12 cellular contexts compared by ENCODE assay signal in the genomic region with DNA sequence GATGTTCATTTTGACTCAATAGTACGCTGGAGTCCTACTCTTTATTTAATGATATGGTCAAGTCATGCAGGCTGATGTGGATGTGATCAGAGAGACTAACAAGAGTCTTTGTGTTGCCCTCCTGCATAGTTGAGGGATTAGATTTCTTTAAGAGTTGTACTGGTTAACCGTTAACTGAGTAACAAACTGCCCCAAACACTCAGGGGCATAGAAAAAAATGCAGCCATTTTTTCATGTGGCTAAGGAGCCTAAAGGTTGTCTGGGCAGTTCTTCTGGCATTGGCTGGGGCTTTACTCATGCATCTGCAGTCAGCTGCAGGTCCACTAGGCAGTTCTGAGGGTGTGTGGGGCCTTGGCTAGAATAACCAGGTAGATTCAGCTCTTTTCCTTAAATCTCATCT. TPM values are rescaled to one million over a fixed set of nuclear protein-coding genes. Genes with fewer than 3 reads are reported as not detected.
DNase-seq lines count a peak whose midpoint lies in the region; ATAC-seq and TF ChIP-seq lines count a peak whose summit lies in the region.
"Had no signal": no experiment of that assay in that cellular context is flagged by ENCODE, and none has a peak within 500 bp of the region (broad histone marks: within the 10 kb centered on the region; RNA-seq: fewer than 3 reads in every experiment).

No MANE protein-coding gene starts in this region.

- H3K27ac ChIP-seq in OCI-LY3 (ENCODE audit: low read length): no peak overlapping the region
- H3K27ac ChIP-seq in foreskin keratinocyte: peak overlapping the region; percentile 81
- no peak overlapping the region for H3K27ac ChIP-seq in body of pancreas
- no peak overlapping the region for H3K27ac ChIP-seq in lower lobe of right lung
- H3K27ac ChIP-seq: thyroid gland had no signal

- no peaks in the 10 kb centered on the region for H3K27me3 Mint-ChIP-seq in activated CD4-positive, alpha-beta memory T cell treated with anti-CD3 and anti-CD28 coated beads for 36 hours
- H3K27me3 Mint-ChIP-seq in activated CD4-positive, alpha-beta memory T cell treated with anti-CD3 and anti-CD28 coated beads, Interleukin-2, amount 10 ng/mL, durations not matched to agents 7 days and 5 days: no peaks in the 10 kb centered on the region

- H2AFZ ChIP-seq in OCI-LY3 (ENCODE audit: low read depth, low read length): no peak overlapping the region

- no peaks in the 10 kb centered on the region for H3K9me3 Mint-ChIP-seq in activated CD4-positive, alpha-beta memory T cell treated with anti-CD3 and anti-CD28 coated beads for 36 hours
- no peaks in the 10 kb centered on the region for H3K9me3 Mint-ChIP-seq in activated CD4-positive, alpha-beta memory T cell treated with anti-CD3 and anti-CD28 coated beads, Interleukin-2, amount 10 ng/mL, durations not matched to agents 7 days and 5 days

- no peak for TF ChIP-seq POLR2A in body of pancreas (IDR thresholded peaks at IDR 0.05)

- no peak for DNase-seq in activated CD4-positive, alpha-beta memory T cell treated with anti-CD3 and anti-CD28 coated beads for 36 hours
- no peak for DNase-seq in activated CD4-positive, alpha-beta memory T cell treated with anti-CD3 and anti-CD28 coated beads, Interleukin-2, amount 10 ng/mL, durations not matched to agents 7 days and 5 days
- DNase-seq in foreskin keratinocyte: no peak
- DNase-seq in effector CD4-positive, alpha-beta T cell: no peak
- DNase-seq in body of pancreas: no peak
- no peak for DNase-seq in lower lobe of right lung
- DNase-seq: brain microvascular endothelial cell, NCI-H2029 treated with DMSO at 0.1 percent for 48 hours, thyroid gland had no signal

- H3K4me2 ChIP-seq in OCI-LY3 (ENCODE audit: low read length) (peak overlapping the region; percentile 56; the same call in 1 of the 2 replicates), skeletal muscle satellite cell (ENCODE audit: low read length) (peak overlapping the region; percentile 47)

- H3K36me3 ChIP-seq in OCI-LY3 (replicated peaks; ENCODE audit: low read depth, low read length): peaks cover 7% of the 10 kb centered on the region
- H3K36me3 ChIP-seq in skeletal muscle satellite cell (ENCODE audit: insufficient read depth, low read length): no peaks in the 10 kb centered on the region
- no peaks in the 10 kb centered on the region for H3K36me3 ChIP-seq in body of pancreas (replicated peaks in 1 of 2; ENCODE audit: insufficient read depth in 1 of 2, low read depth in 2 of 2)
- no peaks in the 10 kb centered on the region for H3K36me3 ChIP-seq in lower lobe of right lung
- H3K36me3 ChIP-seq: brain microvascular endothelial cell, thyroid gland had no signal

- H3K9me3 ChIP-seq in OCI-LY3 (ENCODE audit: insufficient read depth, low read length): no peaks in the 10 kb centered on the region
- no peaks in the 10 kb centered on the region for H3K9me3 ChIP-seq in skeletal muscle satellite cell (replicated peaks; ENCODE audit: low read length)
- H3K9me3 ChIP-seq in body of pancreas: no peaks in the 10 kb centered on the region
- no peaks in the 10 kb centered on the region for H3K9me3 ChIP-seq in lower lobe of right lung
- H3K9me3 ChIP-seq: thyroid gland had no signal

- intact Hi-C loops in activated CD4-positive, alpha-beta memory T cell treated with anti-CD3 and anti-CD28 coated beads for 36 hours (cut with micrococcal nuclease): loop anchor here (1.0 to 10.0 kb wide), 4 partner anchors 32 to 455 kb away; no protein-coding TSS in a partner anchor
- intact Hi-C loops in body of pancreas (cut with DNase I) (no loop called here), lower lobe of right lung (cut with DNase I) (no loop called here)

- no peaks in the 10 kb centered on the region for H3K27me3 ChIP-seq in OCI-LY3 (ENCODE audit: low read depth, low read length)
- no peaks in the 10 kb centered on the region for H3K27me3 ChIP-seq in foreskin keratinocyte
- H3K27me3 ChIP-seq in skeletal muscle satellite cell (ENCODE audit: control insufficient read depth, insufficient read depth, low read length): no peaks in the 10 kb centered on the region
- H3K27me3 ChIP-seq in body of pancreas: no peaks in the 10 kb centered on the region
- H3K27me3 ChIP-seq in lower lobe of right lung (ENCODE audit: low read depth): no peaks in the 10 kb centered on the region
- H3K27me3 ChIP-seq: brain microvascular endothelial cell, thyroid gland had no signal

- CTCF ChIA-PET in activated CD4-positive, alpha-beta memory T cell treated with anti-CD3 and anti-CD28 coated beads for 36 hours (lab: Charles Lee): interaction anchor here (0.7 to 1.5 kb wide), 9 partner anchors 8 to 233 kb away, joined by 3 to 5 read pairs (median 3); a partner anchor contains a TSS
- CTCF ChIA-PET in activated CD4-positive, alpha-beta memory T cell treated with anti-CD3 and anti-CD28 coated beads, Interleukin-2, amount 10 ng/mL, durations not matched to agents 7 days and 5 days (lab: Charles Lee): interaction anchor here (0.8 to 2.2 kb wide), 9 partner anchors 17 to 188 kb away, joined by 3 to 6 read pairs (median 4); no protein-coding TSS in a partner anchor

- WGBS in body of pancreas, 2 donors: 45 to 47% methylated on average over 2 of the region's 2 CpGs

- H3K36me3 Mint-ChIP-seq in activated CD4-positive, alpha-beta memory T cell treated with anti-CD3 and anti-CD28 coated beads for 36 hours: peaks cover 3% of the 10 kb centered on the region
- H3K36me3 Mint-ChIP-seq in activated CD4-positive, alpha-beta memory T cell treated with anti-CD3 and anti-CD28 coated beads, Interleukin-2, amount 10 ng/mL, durations not matched to agents 7 days and 5 days (ENCODE audit: low read depth): peaks cover 28% of the 10 kb centered on the region

- no peak for TF ChIP-seq CTCF in OCI-LY3 (IDR thresholded peaks at IDR 0.05; ENCODE audit: low read depth, low read length)
- TF ChIP-seq CTCF in foreskin keratinocyte (conservative IDR thresholded peaks at IDR 0.05): no peak
- no peak for TF ChIP-seq CTCF in body of pancreas (IDR thresholded peaks at IDR 0.05)
- no peak for TF ChIP-seq CTCF in lower lobe of right lung (IDR thresholded peaks at IDR 0.05)

- H3K4me1 Mint-ChIP-seq in activated CD4-positive, alpha-beta memory T cell treated with anti-CD3 and anti-CD28 coated beads for 36 hours (ENCODE audit: low read depth): peaks cover 93% of the 10 kb centered on the region
- H3K4me1 Mint-ChIP-seq in activated CD4-positive, alpha-beta memory T cell treated with anti-CD3 and anti-CD28 coated beads, Interleukin-2, amount 10 ng/mL, durations not matched to agents 7 days and 5 days: peaks cover 69% of the 10 kb centered on the region

- POLR2A ChIA-PET in activated CD4-positive, alpha-beta memory T cell treated with anti-CD3 and anti-CD28 coated beads for 36 hours (lab: Charles Lee): interaction anchor here (1.7 to 2.5 kb wide), 3 partner anchors 31 to 82 kb away, joined by 4 to 7 read pairs (median 6); no protein-coding TSS in a partner anchor
- POLR2A ChIA-PET in activated CD4-positive, alpha-beta memory T cell treated with anti-CD3 and anti-CD28 coated beads, Interleukin-2, amount 10 ng/mL, durations not matched to agents 7 days and 5 days (lab: Charles Lee): interaction anchor here (1.3 kb wide), 1 partner anchor 33 kb away, joined by 3 read pairs; a partner anchor contains a TSS

- H3K27ac Mint-ChIP-seq in activated CD4-positive, alpha-beta memory T cell treated with anti-CD3 and anti-CD28 coated beads for 36 hours: peak overlapping the region; percentile 78
- H3K27ac Mint-ChIP-seq in activated CD4-positive, alpha-beta memory T cell treated with anti-CD3 and anti-CD28 coated beads, Interleukin-2, amount 10 ng/mL, durations not matched to agents 7 days and 5 days: no peak overlapping the region

- H3K79me2 ChIP-seq in OCI-LY3 (ENCODE audit: low read length): peaks cover 86% of the 10 kb centered on the region

- no peak overlapping the region for H3K4me3 ChIP-seq in OCI-LY3 (ENCODE audit: low read length)
- H3K4me3 ChIP-seq in skeletal muscle satellite cell (ENCODE audit: low read length): no peak overlapping the region
- H3K4me3 ChIP-seq in body of pancreas: no peak overlapping the region
- H3K4me3 ChIP-seq in lower lobe of right lung: no peak overlapping the region
- H3K4me3 ChIP-seq: thyroid gland had no signal

- H3K4me1 ChIP-seq in OCI-LY3 (ENCODE audit: low read length) (peaks cover 77% of the 10 kb centered on the region), foreskin keratinocyte (peaks cover 33% of the 10 kb centered on the region), skeletal muscle satellite cell (ENCODE audit: control insufficient read depth, insufficient read depth, low read length) (peaks cover 46% of the 10 kb centered on the region), body of pancreas (peaks cover 4% of the 10 kb centered on the region), lower lobe of right lung (peaks cover 12% of the 10 kb centered on the region)

- H3K9ac ChIP-seq in OCI-LY3 (ENCODE audit: low read length) (no peak overlapping the region), skeletal muscle satellite cell (ENCODE audit: low read depth, low read length) (peak overlapping the region; percentile 59)

- ATAC-seq in foreskin keratinocyte (no peak), body of pancreas (no peak), lower lobe of right lung (no peak)
- ATAC-seq: sciatic nerve had no signal

- no peak overlapping the region for H3K4me3 Mint-ChIP-seq in activated CD4-positive, alpha-beta memory T cell treated with anti-CD3 and anti-CD28 coated beads for 36 hours
- no peak overlapping the region for H3K4me3 Mint-ChIP-seq in activated CD4-positive, alpha-beta memory T cell treated with anti-CD3 and anti-CD28 coated beads, Interleukin-2, amount 10 ng/mL, durations not matched to agents 7 days and 5 days

- peaks cover 22% of the 10 kb centered on the region for H4K20me1 ChIP-seq in OCI-LY3 (ENCODE audit: insufficient read depth, low read length)

RNA-seq across cellular contexts. Expression of a gene that starts 32.5 kb away (rescaled TPM):
- 100 to 1,000 TPM; 134 to 139 TPM for total RNA-seq in activated CD4-positive, alpha-beta memory T cell treated with anti-CD3 and anti-CD28 coated beads for 36 hours
- 100 to 1,000 TPM; 223 to 239 TPM for total RNA-seq in activated CD4-positive, alpha-beta memory T cell treated with anti-CD3 and anti-CD28 coated beads, Interleukin-2, amount 10 ng/mL, durations not matched to agents 7 days and 5 days
- total RNA-seq in foreskin keratinocyte (8.7 and 9.8 TPM in 2 replicates), body of pancreas (1 to 10 TPM; 2.0 to 3.4 TPM), lower lobe of right lung (52.3 TPM)
- polyA plus RNA-seq in foreskin keratinocyte: 1.9 and 2.3 TPM in 2 replicates
- 49.4 and 64.2 TPM in 2 replicates for total RNA-seq in skeletal muscle satellite cell (2012; rRNA removed)
